8 cellular contexts compared by ENCODE assay signal in genomic region chr16:14628806-14629611, GRCh38. TPM values are rescaled to one million over a fixed set of nuclear protein-coding genes. Genes with fewer than 3 reads are reported as not detected.
DNase-seq lines count a peak whose midpoint lies in the region; ATAC-seq and TF ChIP-seq lines count a peak whose summit lies in the region.

No MANE protein-coding gene starts in this region.

- H3K4me1 ChIP-seq in MM.1S (ENCODE audit: low read length) = peaks cover 16% of the 10 kb centered on the region

- H3K9me3 ChIP-seq in MM.1S (replicated peaks; ENCODE audit: insufficient read depth, low read length) = no peaks in the 10 kb centered on the region; the same call in 1 of the 2 replicates

- no peaks in the 10 kb centered on the region for H3K9me2 ChIP-seq in MM.1S (replicated peaks; ENCODE audit: insufficient read depth, low read length)

- H3K4me1 Mint-ChIP-seq in Calu3 (ENCODE audit: low read depth, unreplicated experiment) (peaks cover 22% of the 10 kb centered on the region), nephron progenitor cell (peaks cover 23% of the 10 kb centered on the region)

- no peaks in the 10 kb centered on the region for H3K27me3 Mint-ChIP-seq in Calu3 (ENCODE audit: unreplicated experiment)
- no peaks in the 10 kb centered on the region for H3K27me3 Mint-ChIP-seq in nephron progenitor cell (ENCODE audit: low read depth, poor library complexity)

- DNase-seq in Calu3 (no peak), MM.1S (no peak), coronary artery (ENCODE audit: low spot score) (no peak), nephron progenitor cell (no peak), T-helper 9 cell (no peak), T1000 (lab: John Stamatoyannopoulos, UW) (no peak), hepatic stellate cell (ENCODE audit: low spot score) (no peak)

- H3K27ac Mint-ChIP-seq in Calu3 (ENCODE audit: unreplicated experiment) = peak overlapping the region; percentile 83
- peak overlapping the region; percentile 98 for H3K27ac Mint-ChIP-seq in nephron progenitor cell

- intact Hi-C loops in Calu3 (cut with micrococcal nuclease; ENCODE audit: unreplicated experiment) = loop anchor here (5.0 kb wide), 1 partner anchor 82 kb away; no protein-coding TSS in a partner anchor

- peaks cover 5% of the 10 kb centered on the region for H3K36me3 ChIP-seq in MM.1S (replicated peaks; ENCODE audit: insufficient read depth, low read length)

- CTCF ChIA-PET in Calu3 (lab: Charles Lee) = no interaction called here

- H3K9ac ChIP-seq in MM.1S (ENCODE audit: low read length) = peak overlapping the region; percentile 91

- TSS peak; percentile 11 for BruUV-seq in Calu3 (replicated peaks; lab: Mats Ljungman, UMichigan)

- peak overlapping the region; percentile 71 for H3K4me2 ChIP-seq in MM.1S (ENCODE audit: low read depth, low read length)

- no peak for ATAC-seq in GM18907 (IDR thresholded peaks at IDR 0.05; ENCODE audit: unreplicated experiment)

- H3K9me3 Mint-ChIP-seq in Calu3 (ENCODE audit: low read depth, unreplicated experiment) (peaks cover 3% of the 10 kb centered on the region), nephron progenitor cell (peaks cover 4% of the 10 kb centered on the region)

- H3F3A ChIP-seq in MM.1S (ENCODE audit: insufficient read depth, low read length) = peaks cover 15% of the 10 kb centered on the region

- H3K79me2 ChIP-seq in MM.1S (ENCODE audit: low read length) = peaks cover 27% of the 10 kb centered on the region

- H4K20me1 ChIP-seq in MM.1S (ENCODE audit: insufficient read depth, low read length) = no peaks in the 10 kb centered on the region

- H2AFZ ChIP-seq in MM.1S (ENCODE audit: low read length) = peak overlapping the region; percentile 79

- H3K27ac ChIP-seq in MM.1S (ENCODE audit: low read length) (peak overlapping the region; percentile 66; the same call in 1 of the 2 replicates), coronary artery (peak overlapping the region; percentile 93 to 97)

- H3K27me3 ChIP-seq in MM.1S (replicated peaks; ENCODE audit: insufficient read depth, low read length) = no peaks in the 10 kb centered on the region

- TF ChIP-seq CTCF in Calu3 (IDR thresholded peaks at IDR 0.05; ENCODE audit: unreplicated experiment) = no peak
- no peak for TF ChIP-seq CTCF in MM.1S (IDR thresholded peaks at IDR 0.05; ENCODE audit: low read length)
- TF ChIP-seq CTCF in coronary artery (IDR thresholded peaks at IDR 0.05) = no peak
- no peak for TF ChIP-seq CTCF in nephron progenitor cell (IDR thresholded peaks at IDR 0.05)

- H3K36me3 Mint-ChIP-seq in Calu3 (ENCODE audit: insufficient read depth, unreplicated experiment) = peaks cover 89% of the 10 kb centered on the region
- H3K36me3 Mint-ChIP-seq in nephron progenitor cell (ENCODE audit: low read depth) = peaks cover 37% of the 10 kb centered on the region

- peak overlapping the region; percentile 83 for H3K4me3 Mint-ChIP-seq in Calu3 (ENCODE audit: low read depth, unreplicated experiment)
- peak overlapping the region; percentile 98 for H3K4me3 Mint-ChIP-seq in nephron progenitor cell

- H3K4me3 ChIP-seq in MM.1S (ENCODE audit: low read length) = peak overlapping the region; percentile 93
- peak overlapping the region; percentile 91 for H3K4me3 ChIP-seq in coronary artery

RNA-seq across cellular contexts. Expression of gene PARN, which starts 1.1 kb away (rescaled TPM):
- 54.8 and 59.1 TPM in 2 replicates for total RNA-seq in Calu3 (2022)

RNA-seq across cellular contexts. Expression of gene BFAR, which starts 3.7 kb away (rescaled TPM):
- 83.8 and 97.9 TPM in 2 replicates for total RNA-seq in Calu3 (2022)
